ENCODE assay signal across 8 cellular contexts in genomic region chr7:23277359-23277989, GRCh38. TPM values are rescaled to one million over a fixed set of nuclear protein-coding genes. Genes with fewer than 3 reads are reported as not detected.
A peak's percentile ranks its signal among the peaks of the same experiment; 100 is the strongest.
DNase-seq lines count a peak whose midpoint lies in the region; ATAC-seq and TF ChIP-seq lines count a peak whose summit lies in the region.

No MANE protein-coding gene starts in this region.

- ATAC-seq in stimulated activated effector memory CD8-positive, alpha-beta T cell treated with anti-CD3 and anti-CD28 coated beads, Interleukin-12 subunit alpha, Interleukin-12 subunit beta, amount 100 ng/mL, for 72 hours = peak; percentile 43
- no peak for ATAC-seq in HG02840 (IDR thresholded peaks at IDR 0.05; ENCODE audit: low FRiP score, unreplicated experiment)

- no peaks in the 10 kb centered on the region for H3K36me3 ChIP-seq in hepatocyte (replicated peaks; ENCODE audit: insufficient read depth, low read depth)

- no peak overlapping the region for H3K27ac Mint-ChIP-seq in activated naive CD4-positive, alpha-beta T cell treated with anti-CD3 and anti-CD28 coated beads, Interleukin-2, amount 10 ng/mL, durations not matched to agents 7 days and 5 days
- no peak overlapping the region for H3K27ac Mint-ChIP-seq in stimulated activated effector memory CD8-positive, alpha-beta T cell treated with anti-CD3 and anti-CD28 coated beads, Interleukin-12 subunit alpha, Interleukin-12 subunit beta, amount 100 ng/mL, for 72 hours

- no peaks in the 10 kb centered on the region for H3K36me3 Mint-ChIP-seq in activated naive CD4-positive, alpha-beta T cell treated with anti-CD3 and anti-CD28 coated beads, Interleukin-2, amount 10 ng/mL, durations not matched to agents 7 days and 5 days
- H3K36me3 Mint-ChIP-seq in stimulated activated effector memory CD8-positive, alpha-beta T cell treated with anti-CD3 and anti-CD28 coated beads, Interleukin-12 subunit alpha, Interleukin-12 subunit beta, amount 100 ng/mL, for 72 hours = no peaks in the 10 kb centered on the region

- H3K27me3 Mint-ChIP-seq in activated naive CD4-positive, alpha-beta T cell treated with anti-CD3 and anti-CD28 coated beads, Interleukin-2, amount 10 ng/mL, durations not matched to agents 7 days and 5 days = peaks cover 5% of the 10 kb centered on the region

- no peak overlapping the region for H2AFZ ChIP-seq in hepatocyte

- TF ChIP-seq CTCF in HL-60 (IDR thresholded peaks at IDR 0.05; ENCODE audit: insufficient read depth, low read length) = peak; percentile 70
- TF ChIP-seq CTCF in hepatocyte (IDR thresholded peaks at IDR 0.05; ENCODE audit: poor library complexity) = peak; percentile 73

- H3K4me1 Mint-ChIP-seq in activated naive CD4-positive, alpha-beta T cell treated with anti-CD3 and anti-CD28 coated beads, Interleukin-2, amount 10 ng/mL, durations not matched to agents 7 days and 5 days = peaks cover 9% of the 10 kb centered on the region
- H3K4me1 Mint-ChIP-seq in stimulated activated effector memory CD8-positive, alpha-beta T cell treated with anti-CD3 and anti-CD28 coated beads, Interleukin-12 subunit alpha, Interleukin-12 subunit beta, amount 100 ng/mL, for 72 hours = peaks cover 10% of the 10 kb centered on the region

- no peaks in the 10 kb centered on the region for H3K9me3 ChIP-seq in hepatocyte (ENCODE audit: low read depth)

- H3K4me2 ChIP-seq in hepatocyte = no peak overlapping the region

- no peak overlapping the region for H3K4me3 ChIP-seq in HL-60 (replicated peaks; ENCODE audit: insufficient read depth, low read length)
- no peak overlapping the region for H3K4me3 ChIP-seq in hepatocyte

- CTCF ChIA-PET in activated naive CD4-positive, alpha-beta T cell treated with anti-CD3 and anti-CD28 coated beads, Interleukin-2, amount 10 ng/mL, durations not matched to agents 7 days and 5 days (lab: Charles Lee) = interaction anchor here (0.8 to 7.4 kb wide), 19 partner anchors 9 to 270 kb away, joined by 3 to 76 read pairs (median 4); partner anchors contain the start of gene MALSU1

- no peaks in the 10 kb centered on the region for H3K9me3 Mint-ChIP-seq in activated naive CD4-positive, alpha-beta T cell treated with anti-CD3 and anti-CD28 coated beads, Interleukin-2, amount 10 ng/mL, durations not matched to agents 7 days and 5 days
- H3K9me3 Mint-ChIP-seq in stimulated activated effector memory CD8-positive, alpha-beta T cell treated with anti-CD3 and anti-CD28 coated beads, Interleukin-12 subunit alpha, Interleukin-12 subunit beta, amount 100 ng/mL, for 72 hours = no peaks in the 10 kb centered on the region

- no peaks in the 10 kb centered on the region for H3K9me2 ChIP-seq in hepatocyte (replicated peaks; ENCODE audit: insufficient read depth)

- 37% methylated on average over 6 of the region's 6 CpGs for WGBS in hepatocyte (ENCODE audit: low lambda C conversion rate, missing lambda C conversion rate)

- H3K4me3 Mint-ChIP-seq in activated naive CD4-positive, alpha-beta T cell treated with anti-CD3 and anti-CD28 coated beads, Interleukin-2, amount 10 ng/mL, durations not matched to agents 7 days and 5 days = no peak overlapping the region
- no peak overlapping the region for H3K4me3 Mint-ChIP-seq in stimulated activated effector memory CD8-positive, alpha-beta T cell treated with anti-CD3 and anti-CD28 coated beads, Interleukin-12 subunit alpha, Interleukin-12 subunit beta, amount 100 ng/mL, for 72 hours

- no peaks in the 10 kb centered on the region for H3K79me2 ChIP-seq in hepatocyte

- DNase-seq in activated naive CD4-positive, alpha-beta T cell treated with anti-CD3 and anti-CD28 coated beads, Interleukin-2, amount 10 ng/mL, durations not matched to agents 7 days and 5 days = peak; percentile 43
- no peak for DNase-seq in activated naive CD4-positive, alpha-beta T cell treated with Interleukin-2 at 50 U/mL for 16 hours
- DNase-seq in HL-60 (ENCODE audit: low read depth in 1 of 2, low spot score in 1 of 2) (peak in 1 of 2 experiments; percentile 76), NCI-H748 treated with DMSO at 0.1 percent for 48 hours (lab: John Stamatoyannopoulos, UW) (peak; percentile 65), amniotic stem cell (lab: John Stamatoyannopoulos, UW) (peak; percentile 21), hepatocyte (ENCODE audit: low spot score) (peak; percentile 79)
- DNase-seq in stimulated activated effector memory CD8-positive, alpha-beta T cell treated with anti-CD3 and anti-CD28 coated beads, Interleukin-12 subunit alpha, Interleukin-12 subunit beta, amount 100 ng/mL, for 72 hours (ENCODE audit: low spot score in 2 of 2) = peak in 1 of 2 donors; percentile 64

- H4K20me1 ChIP-seq in hepatocyte (ENCODE audit: insufficient read depth, poor library complexity, severe bottlenecking) = no peaks in the 10 kb centered on the region

- no peaks in the 10 kb centered on the region for H3K27me3 ChIP-seq in HL-60 (ENCODE audit: insufficient read depth, poor library complexity, severe bottlenecking)
- H3K27me3 ChIP-seq in hepatocyte = no peaks in the 10 kb centered on the region

- H3K4me1 ChIP-seq in hepatocyte (ENCODE audit: insufficient read depth) = no peaks in the 10 kb centered on the region

- H3K27ac ChIP-seq in HL-60 (replicated peaks) (peak overlapping the region; percentile 64), hepatocyte (no peak overlapping the region)

RNA-seq across cellular contexts. Expression of gene MALSU1, which starts 21.7 kb away (rescaled TPM):
- total RNA-seq in hepatocyte = 43.7 and 61.8 TPM in 2 replicates
- polyA plus RNA-seq in hepatocyte = 77.2 and 92.6 TPM in 2 replicates

RNA-seq across cellular contexts. Expression of gene GPNMB, which starts 30.9 kb away (rescaled TPM):
- 30.5 and 32.1 TPM in 2 replicates for total RNA-seq in hepatocyte
- polyA plus RNA-seq in hepatocyte = 27.9 and 36.3 TPM in 2 replicates
